In genomic region chr1:145977016-145977415, GRCh38 we compare ENCODE assay signal across 10 cellular contexts. TPM values are rescaled to one million over a fixed set of nuclear protein-coding genes. Genes with fewer than 3 reads are reported as not detected.
DNase-seq lines count a peak whose midpoint lies in the region; ATAC-seq and TF ChIP-seq lines count a peak whose summit lies in the region.
"Had no signal": no experiment of that assay in that cellular context is flagged by ENCODE, and none has a peak within 500 bp of the region (broad histone marks: within the 10 kb centered on the region; RNA-seq: fewer than 3 reads in every experiment).

No MANE protein-coding gene starts in this region.

- H3K36me3 ChIP-seq in HEK293 (ENCODE audit: control insufficient read depth in 2 of 2, insufficient read depth in 1 of 2, low read length in 2 of 2) (no peaks in the 10 kb centered on the region), WERI-Rb-1 (no peaks in the 10 kb centered on the region), mesenchymal stem cell (ENCODE audit: control insufficient read depth in 1 of 2, insufficient read depth in 2 of 2, low read depth in 1 of 2, low read length in 2 of 2) (peaks cover 3 to 5% of the 10 kb centered on the region in 2 experiments), tibial nerve (peaks cover 0 to 9% (median 0%) of the 10 kb centered on the region in 3 donors)

- 85% methylated on average over 5 of the region's 5 CpGs for WGBS in mesenchymal stem cell
- WGBS in tibial nerve, 2 donors = 70 to 75% methylated on average over 5 of the region's 5 CpGs

- H3K4me1 ChIP-seq in HEK293 (ENCODE audit: control insufficient read depth, insufficient read depth, low read length) (peaks cover 6% of the 10 kb centered on the region), mesenchymal stem cell (ENCODE audit: control insufficient read depth, insufficient read depth, low read depth, low read length) (peaks cover 15% of the 10 kb centered on the region), tibial nerve (peaks cover 0 to 49% (median 41%) of the 10 kb centered on the region in 4 donors)

- H3K14ac ChIP-seq in mesenchymal stem cell (ENCODE audit: low read length in 2 of 2) = no peak overlapping the region

- H4K91ac ChIP-seq in mesenchymal stem cell (ENCODE audit: low read length) = no peak overlapping the region

- no peaks in the 10 kb centered on the region for H3K9me3 ChIP-seq in HEK293 (ENCODE audit: control insufficient read depth, insufficient read depth, low read depth, low read length)
- H3K9me3 ChIP-seq in WERI-Rb-1 (ENCODE audit: severe bottlenecking) = no peaks in the 10 kb centered on the region
- H3K9me3 ChIP-seq in mesenchymal stem cell (ENCODE audit: control insufficient read depth, low read length) = no peaks in the 10 kb centered on the region
- H3K9me3 ChIP-seq in tibial nerve = no peaks in the 10 kb centered on the region

- peak overlapping the region; percentile 55 for H4K8ac ChIP-seq in mesenchymal stem cell (ENCODE audit: low read length)

- H3K23ac ChIP-seq in mesenchymal stem cell (ENCODE audit: low read length in 2 of 2) = no peak overlapping the region

- no peak overlapping the region for H3K4me3 ChIP-seq in HEK293 (ENCODE audit: low read depth, low read length)
- no peak overlapping the region for H3K4me3 ChIP-seq in WERI-Rb-1 (ENCODE audit: low read depth, low read length)
- H3K4me3 ChIP-seq in mesenchymal stem cell (ENCODE audit: insufficient read depth in 1 of 2, low read depth in 1 of 2, low read length in 2 of 2) = no peak overlapping the region
- H3K4me3 ChIP-seq in tibial nerve = no peak overlapping the region

- no peak overlapping the region for H2BK120ac ChIP-seq in mesenchymal stem cell (ENCODE audit: low read depth, low read length)

- no peak overlapping the region for H3K4me2 ChIP-seq in mesenchymal stem cell (ENCODE audit: low read length, poor library complexity, severe bottlenecking)

- peak overlapping the region; percentile 34 for H2BK15ac ChIP-seq in mesenchymal stem cell (ENCODE audit: low read depth, poor library complexity, severe bottlenecking)

- no peak for TF ChIP-seq CTCF in HEK293 (tag by site-specific recombination; IDR thresholded peaks at IDR 0.05)
- no peak for TF ChIP-seq CTCF in WERI-Rb-1 (IDR thresholded peaks at IDR 0.05; ENCODE audit: low read depth, low read length)
- no peak for TF ChIP-seq CTCF in tibial nerve (IDR thresholded peaks at IDR 0.05)

- no peak for ATAC-seq in HG02884 (IDR thresholded peaks at IDR 0.05; ENCODE audit: unreplicated experiment)

- H3K4ac ChIP-seq in mesenchymal stem cell (ENCODE audit: low read depth in 1 of 2, low read length in 2 of 2) = no peak overlapping the region

- H3K27me3 ChIP-seq in WERI-Rb-1 (ENCODE audit: insufficient read depth, low read depth, severe bottlenecking) (no peaks in the 10 kb centered on the region), mesenchymal stem cell (ENCODE audit: control insufficient read depth in 1 of 2, insufficient read depth in 1 of 2, low read length in 2 of 2) (no peaks in the 10 kb centered on the region), tibial nerve (no peaks in the 10 kb centered on the region)

- no peak for TF ChIP-seq EP300 in tibial nerve (IDR thresholded peaks at IDR 0.05)

- POLR2A ChIA-PET in HEK293 (lab: Yijun Ruan, JAX) = interaction anchor here (1.3 to 1.8 kb wide), 2 partner anchors 13 to 50 kb away, joined by 6 read pairs; partner anchors contain the start of genes ANKRD34A, POLR3GL and RBM8A

- H2AFZ ChIP-seq in mesenchymal stem cell (ENCODE audit: low read depth, low read length) = no peak overlapping the region

- H3K9ac ChIP-seq in mesenchymal stem cell (ENCODE audit: low read length) = peak overlapping the region; percentile 7

- H2BK12ac ChIP-seq in mesenchymal stem cell (ENCODE audit: low read length in 2 of 2) = peak overlapping the region in 1 of 2 experiments; percentile 39

- TF ChIP-seq POLR2A in tibial nerve (IDR thresholded peaks at IDR 0.05) = no peak

- H3K18ac ChIP-seq in mesenchymal stem cell (ENCODE audit: low read depth in 1 of 2, low read length in 2 of 2) = no peak overlapping the region

- CTCF ChIA-PET in HEK293 (lab: Yijun Ruan, JAX) = interaction anchor here (0.6 to 6.8 kb wide), 20 partner anchors 11 to 1192 kb away, joined by 3 to 227 read pairs (median 4); partner anchors contain the start of genes ANKRD34A, LIX1L, NUDT17 and POLR3GL

- H3K27ac ChIP-seq in HEK293 (ENCODE audit: extremely low read depth, low read depth, low read length) (no peak overlapping the region), WERI-Rb-1 (peak overlapping the region; percentile 4; the same call in 1 of the 2 replicates), mesenchymal stem cell (ENCODE audit: low read length, poor library complexity, severe bottlenecking) (no peak overlapping the region), tibial nerve (peak overlapping the region; percentile 92 to 99 (median 94))

- peaks cover 10% of the 10 kb centered on the region for H3K79me1 ChIP-seq in mesenchymal stem cell (replicated peaks; ENCODE audit: low read length, poor library complexity, severe bottlenecking)

- no peak overlapping the region for H2BK5ac ChIP-seq in mesenchymal stem cell (ENCODE audit: low read depth, low read length, poor library complexity, severe bottlenecking)

- peak overlapping the region; percentile 37 for H2AK5ac ChIP-seq in mesenchymal stem cell (ENCODE audit: low read length, severe bottlenecking)

- DNase-seq in WERI-Rb-1 = no peak
- no peak for DNase-seq in mesenchymal stem cell
- no peak for DNase-seq in tibial nerve (ENCODE audit: low spot score in 2 of 2)
- no peak for DNase-seq in middle frontal gyrus (ENCODE audit: extremely low spot score, low spot score)
- no peak for DNase-seq in MV-4-11 (lab: John Stamatoyannopoulos, UW)

TF ChIP-seq in HEK293, 187 proteins besides CTCF, POLR2A, EP300 and RAD21:
- TF ChIP-seq ZNF561 (tag by site-specific recombination; IDR thresholded peaks at IDR 0.05; ENCODE audit: borderline replicate concordance) (no peak), KLF1 (tag by site-specific recombination; IDR thresholded peaks at IDR 0.05) (peak; percentile 14; the same call in 1 of the 2 replicates)
TF ChIP-seq in HEK293: peak in this region for 1.

RNA-seq across cellular contexts. Expression of gene POLR3GL, which starts 12.5 kb away (rescaled TPM):
- polyA plus RNA-seq in mesenchymal stem cell (2013, experiment 1 of 2) = 31.1 TPM
- polyA plus RNA-seq in mesenchymal stem cell (2013, experiment 2 of 2) = 32.3 TPM
- total RNA-seq in tibial nerve = 10 to 100 TPM; 20.1 to 33.1 (median 28.9) TPM

RNA-seq across cellular contexts. Expression of gene ANKRD34A, which starts 12.6 kb away (rescaled TPM):
- polyA plus RNA-seq in mesenchymal stem cell (2013, experiment 1 of 2) = 4.4 TPM
- polyA plus RNA-seq in mesenchymal stem cell (2013, experiment 2 of 2) = 4.4 TPM
- total RNA-seq in tibial nerve = 1 to 10 TPM in 2 of 4 donors, under 1 TPM in 2; 0.39 to 2.4 (median 1.3) TPM

RNA-seq across cellular contexts. Expression of gene LIX1L, which starts 19.2 kb away (rescaled TPM):
- 30.0 TPM for polyA plus RNA-seq in mesenchymal stem cell (2013, experiment 1 of 2)
- 29.8 TPM for polyA plus RNA-seq in mesenchymal stem cell (2013, experiment 2 of 2)
- 10 to 100 TPM; 30.8 to 57.1 (median 41.5) TPM for total RNA-seq in tibial nerve

RNA-seq across cellular contexts. Expression of gene TXNIP, which starts 19.4 kb away (rescaled TPM):
- 161 TPM for polyA plus RNA-seq in mesenchymal stem cell (2013, experiment 1 of 2)
- polyA plus RNA-seq in mesenchymal stem cell (2013, experiment 2 of 2) = 167 TPM
- total RNA-seq in tibial nerve = 1,000 to 10,000 TPM; 1,863 to 2,525 (median 2,185) TPM

RNA-seq across cellular contexts. Expression of gene HJV, which starts 44.5 kb away (rescaled TPM):
- not detected for polyA plus RNA-seq in mesenchymal stem cell (2013, experiment 1 of 2)
- not detected for polyA plus RNA-seq in mesenchymal stem cell (2013, experiment 2 of 2)
- not detected for total RNA-seq in tibial nerve
- total RNA-seq: dermis blood vessel endothelial cell, kidney epithelial cell, osteoblast had no signal

Comparison
In these comparisons a context has a peak if more than half of its experiments do, and no peak if none do; other contexts are left out.
1. H3K27ac ChIP-seq: peak in WERI-Rb-1 (single experiment) and tibial nerve (4 of 4); none in HEK293 (single experiment) and mesenchymal stem cell (single experiment).